16 cellular contexts compared by ENCODE assay signal in genomic region chr20:61514018-61514755, GRCh38.
"Had no signal": no experiment of that assay in that cellular context is flagged by ENCODE, and none has a peak within 500 bp of the region (broad histone marks: within the 10 kb centered on the region; RNA-seq: fewer than 3 reads in every experiment).

No MANE protein-coding gene starts in this region.

- DNase-seq: activated CD4-positive, alpha-beta T cell treated with anti-CD3 and anti-CD28 coated beads, Interleukin-2, amount 50 U/mL, for 4 hours; activated gamma-delta T cell; activated T-cell treated with anti-CD3 and anti-CD28 coated beads, Interleukin-2, amount 50 U/mL, for 72 hours; amniotic stem cell; effector memory CD8-positive, alpha-beta T cell; foreskin fibroblast; left colon; lower lobe of right lung; ovary; sigmoid colon; stimulated activated CD8-positive, alpha-beta memory T cell treated with anti-CD3 and anti-CD28 coated beads, Interleukin-4, amount 100 ng/mL, for 48 hours; stimulated activated naive CD4-positive, alpha-beta T cell; thyroid gland had no signal

- H3K4me3 Mint-ChIP-seq: activated naive CD8-positive, alpha-beta T cell; activated T-cell treated with anti-CD3 and anti-CD28 coated beads, Interleukin-2, amount 50 U/mL, for 72 hours; effector memory CD8-positive, alpha-beta T cell; T-helper 2 cell treated with Interferon-gamma antibody and Interleukin-4, amounts not matched to agents 5 μg/mL and 100 μg/mL, for 36 hours had no signal

- H3K9me3 Mint-ChIP-seq: T-helper 2 cell treated with Interferon-gamma antibody and Interleukin-4, amounts not matched to agents 5 μg/mL and 100 μg/mL, for 36 hours had no signal

- H3K36me3 Mint-ChIP-seq: activated naive CD8-positive, alpha-beta T cell had no signal

- FAIRE-seq: TTC549 had no signal

- H3K27ac Mint-ChIP-seq: activated naive CD8-positive, alpha-beta T cell; activated T-cell treated with anti-CD3 and anti-CD28 coated beads, Interleukin-2, amount 50 U/mL, for 72 hours; effector memory CD8-positive, alpha-beta T cell; T-helper 2 cell treated with Interferon-gamma antibody and Interleukin-4, amounts not matched to agents 5 μg/mL and 100 μg/mL, for 36 hours had no signal

- ATAC-seq: activated T-cell treated with anti-CD3 and anti-CD28 coated beads, Interleukin-2, amount 50 U/mL, for 72 hours; effector memory CD8-positive, alpha-beta T cell; left colon; lower lobe of right lung had no signal
